22 cellular contexts compared by ENCODE assay signal in genomic region chr6:72530750-72531149, GRCh38.
DNase-seq lines count a peak whose midpoint lies in the region; ATAC-seq, FAIRE-seq and TF ChIP-seq lines count a peak whose summit lies in the region.
"Had no signal": no experiment of that assay in that cellular context is flagged by ENCODE, and none has a peak within 500 bp of the region (broad histone marks: within the 10 kb centered on the region; RNA-seq: fewer than 3 reads in every experiment).

No MANE protein-coding gene starts in this region.

- peak overlapping the region; percentile 41 for H3K4me2 ChIP-seq in mammary epithelial cell (ENCODE audit: insufficient read depth, low read depth, low read length)
- H3K4me2 ChIP-seq in keratinocyte (ENCODE audit: control insufficient read depth, extremely low read depth, insufficient read depth, low read depth, low read length), result peak overlapping the region; percentile 38
- H3K4me2 ChIP-seq: A549; BLaER1 treated with 17β-estradiol and CSF1 and Interleukin-3, amounts not matched to agents 10 nM and 100 nM had no signal

- no peaks in the 10 kb centered on the region for H3K27me3 ChIP-seq in mammary epithelial cell (ENCODE audit: insufficient read depth, low read length)
- H3K27me3 ChIP-seq in breast epithelium, result no peaks in the 10 kb centered on the region
- no peaks in the 10 kb centered on the region for H3K27me3 ChIP-seq in RWPE2 (ENCODE audit: insufficient read depth, poor library complexity, severe bottlenecking)
- H3K27me3 ChIP-seq in keratinocyte (ENCODE audit: control insufficient read depth, extremely low read depth, insufficient read depth, low read length), result no peaks in the 10 kb centered on the region
- H3K27me3 ChIP-seq in right cardiac atrium (ENCODE audit: control insufficient read depth, insufficient read depth), result no peaks in the 10 kb centered on the region
- H3K27me3 ChIP-seq: BLaER1 treated with 17β-estradiol and CSF1 and Interleukin-3, amounts not matched to agents 10 nM and 100 nM had no signal

- no peak overlapping the region for H3K27ac ChIP-seq in mammary epithelial cell (ENCODE audit: insufficient read depth, low read depth, low read length)
- no peak overlapping the region for H3K27ac ChIP-seq in breast epithelium
- H3K27ac ChIP-seq in RWPE2 (ENCODE audit: poor library complexity, severe bottlenecking), result peak overlapping the region; percentile 11
- H3K27ac ChIP-seq in keratinocyte (ENCODE audit: control insufficient read depth, insufficient read depth, low read length), result no peak overlapping the region
- H3K27ac ChIP-seq in right cardiac atrium (ENCODE audit: low read length), result no peak overlapping the region
- H3K27ac ChIP-seq: 22Rv1; A549; BLaER1 treated with 17β-estradiol and CSF1 and Interleukin-3, amounts not matched to agents 10 nM and 100 nM; C4-2B had no signal

- H4K20me1 ChIP-seq in mammary epithelial cell (ENCODE audit: insufficient read depth, low read length) (no peaks in the 10 kb centered on the region), keratinocyte (ENCODE audit: control insufficient read depth, extremely low read depth, insufficient read depth, low read length) (no peaks in the 10 kb centered on the region)
- H4K20me1 ChIP-seq: BLaER1 treated with 17β-estradiol and CSF1 and Interleukin-3, amounts not matched to agents 10 nM and 100 nM had no signal

- ATAC-seq in RWPE2 (ENCODE audit: low read depth) (peak; percentile 29; the same call in 1 of the 3 replicates), right cardiac atrium (no peak)
- ATAC-seq: A549; CD8-positive, alpha-beta T cell had no signal

- H3K79me2 ChIP-seq in mammary epithelial cell (ENCODE audit: insufficient read depth, low read length) (no peaks in the 10 kb centered on the region), keratinocyte (ENCODE audit: control insufficient read depth, insufficient read depth, low read length) (no peaks in the 10 kb centered on the region)

- H3K4me3 ChIP-seq in mammary epithelial cell (replicated peaks in 1 of 3; ENCODE audit: insufficient read depth in 1 of 3, low read depth in 2 of 3, low read length in 3 of 3) (no peak overlapping the region), breast epithelium (no peak overlapping the region), RWPE2 (ENCODE audit: severe bottlenecking) (no peak overlapping the region), epithelial cell of esophagus (ENCODE audit: low read length) (no peak overlapping the region), keratinocyte (ENCODE audit: control insufficient read depth in 2 of 3, extremely low read depth in 1 of 3, insufficient read depth in 2 of 3, low read depth in 1 of 3, low read length in 3 of 3) (no peak overlapping the region), right cardiac atrium (ENCODE audit: low read length) (no peak overlapping the region)
- H3K4me3 ChIP-seq: A549; BLaER1 treated with 17β-estradiol and CSF1 and Interleukin-3, amounts not matched to agents 10 nM and 100 nM had no signal

- H3K4me1 ChIP-seq in mammary epithelial cell (ENCODE audit: insufficient read depth, low read length) (peaks cover 11% of the 10 kb centered on the region), breast epithelium (no peaks in the 10 kb centered on the region), RWPE2 (ENCODE audit: insufficient read depth, poor library complexity, severe bottlenecking) (peaks cover 13% of the 10 kb centered on the region), keratinocyte (ENCODE audit: control insufficient read depth, extremely low read depth, insufficient read depth, low read length) (peaks cover 18% of the 10 kb centered on the region), right cardiac atrium (ENCODE audit: control insufficient read depth, insufficient read depth, low read length) (no peaks in the 10 kb centered on the region)

- WGBS in mammary epithelial cell (ENCODE audit: low coverage, missing lambda C conversion rate), result 42% methylated on average over 3 of the region's 3 CpGs
- WGBS in right cardiac atrium, result 76% methylated on average over 3 of the region's 3 CpGs

- no peak overlapping the region for H3K9ac ChIP-seq in mammary epithelial cell (ENCODE audit: insufficient read depth, low read length)
- no peak overlapping the region for H3K9ac ChIP-seq in keratinocyte (ENCODE audit: control insufficient read depth, extremely low read depth, insufficient read depth, low read length)
- H3K9ac ChIP-seq: BLaER1 treated with 17β-estradiol and CSF1 and Interleukin-3, amounts not matched to agents 10 nM and 100 nM had no signal

- BruUV-seq in mammary epithelial cell (replicated peaks; lab: Mats Ljungman, UMichigan), result no TSS peak

- in situ Hi-C loops in mammary epithelial cell (cut with MboI; ENCODE audit: low sequenced_read_pairs in 2 of 2), result no loop called here

- DNase-seq in mammary epithelial cell (peak; percentile 12), breast epithelium (ENCODE audit: low spot score in 2 of 2) (no peak), RWPE2 (ENCODE audit: low spot score) (no peak), epithelial cell of esophagus (ENCODE audit: low read depth) (peak; percentile 32), keratinocyte (ENCODE audit: low read depth, low spot score) (no peak), H4 (ENCODE audit: low spot score) (no peak), right cardiac atrium (no peak), activated gamma-delta T cell (lab: John Stamatoyannopoulos, UW) (no peak)
- DNase-seq: AML-193; Caco-2; Calu3; CD4-positive, alpha-beta T cell; CD8-positive, alpha-beta T cell; DMS79 treated with DMSO at 0.1 percent for 48 hours; GF-D8 had no signal

- CTCF ChIA-PET in mammary epithelial cell (lab: Charles Lee; ENCODE audit: low non-redundant PET), result no interaction called here

- H3K36me3 ChIP-seq in mammary epithelial cell (ENCODE audit: insufficient read depth, low read length) (no peaks in the 10 kb centered on the region), breast epithelium (no peaks in the 10 kb centered on the region), RWPE2 (ENCODE audit: low read depth) (no peaks in the 10 kb centered on the region), keratinocyte (ENCODE audit: control insufficient read depth in 2 of 2, extremely low read depth in 1 of 2, insufficient read depth in 2 of 2, low read length in 2 of 2) (no peaks in the 10 kb centered on the region)
- H3K36me3 ChIP-seq: BLaER1 treated with 17β-estradiol and CSF1 and Interleukin-3, amounts not matched to agents 10 nM and 100 nM had no signal

- H3K9me3 ChIP-seq in mammary epithelial cell (replicated peaks; ENCODE audit: insufficient read depth, low read length) (no peaks in the 10 kb centered on the region), breast epithelium (no peaks in the 10 kb centered on the region), RWPE2 (ENCODE audit: severe bottlenecking) (no peaks in the 10 kb centered on the region), keratinocyte (ENCODE audit: control insufficient read depth, low read depth, low read length) (no peaks in the 10 kb centered on the region), right cardiac atrium (ENCODE audit: control insufficient read depth, low read length) (no peaks in the 10 kb centered on the region)
- H3K9me3 ChIP-seq: A549; BLaER1 treated with 17β-estradiol and CSF1 and Interleukin-3, amounts not matched to agents 10 nM and 100 nM; Caco-2 had no signal

- TF ChIP-seq POLR2A in breast epithelium (IDR thresholded peaks at IDR 0.05), result no peak

- H2AFZ ChIP-seq in mammary epithelial cell (ENCODE audit: low read depth, low read length) (no peak overlapping the region), keratinocyte (ENCODE audit: control insufficient read depth, low read length) (no peak overlapping the region)

- dilution Hi-C loops in mammary epithelial cell (cut with HindIII; ENCODE audit: low sequenced_read_pairs) (no loop called here), keratinocyte (cut with MboI; ENCODE audit: extremely low pct_ligation_motif_present, low sequenced_read_pairs) (no loop called here)

- intact Hi-C loops in mammary epithelial cell (cut with micrococcal nuclease) (no loop called here), breast epithelium (cut with DNase I; ENCODE audit: low total_unique reads) (no loop called here), right cardiac atrium (cut with DNase I) (no loop called here)

- TF ChIP-seq CTCF in mammary epithelial cell (conservative IDR thresholded peaks at IDR 0.05 in 1 of 2, IDR thresholded peaks at IDR 0.05 in 1 of 2; ENCODE audit: extremely low read depth in 1 of 2, insufficient read depth in 1 of 2, low read depth in 1 of 2, low read length in 2 of 2) (no peak), breast epithelium (IDR thresholded peaks at IDR 0.05) (no peak), RWPE2 (IDR thresholded peaks at IDR 0.05; ENCODE audit: poor library complexity, severe bottlenecking) (no peak), epithelial cell of esophagus (IDR thresholded peaks at IDR 0.05; ENCODE audit: insufficient read depth, low read depth, low read length, missing control alignments) (no peak), keratinocyte (optimal IDR thresholded peaks at IDR 0.05 in 1 of 3, IDR thresholded peaks at IDR 0.05 in 1 of 3, conservative IDR thresholded peaks at IDR 0.05 in 1 of 3; ENCODE audit: extremely low read depth in 1 of 3, insufficient read depth in 2 of 3, low read length in 3 of 3) (no peak)

- H3K9me1 ChIP-seq in keratinocyte (ENCODE audit: control insufficient read depth, extremely low read depth, insufficient read depth, low read length), result no peaks in the 10 kb centered on the region

- no peak for FAIRE-seq in keratinocyte (lab: Jason Lieb, UNC)
- FAIRE-seq: A549, G401.6, GM12891, GM19239 had no signal

Comparison
In these comparisons a context has a peak if more than half of its experiments do, and no peak if none do; other contexts are left out.
1. DNase-seq: peak in mammary epithelial cell (single experiment) and epithelial cell of esophagus (single experiment); none in breast epithelium (0 of 2), RWPE2 (single experiment), keratinocyte (single experiment), H4 (single experiment), right cardiac atrium (0 of 3) and activated gamma-delta T cell (single experiment).